In the genomic region with DNA sequence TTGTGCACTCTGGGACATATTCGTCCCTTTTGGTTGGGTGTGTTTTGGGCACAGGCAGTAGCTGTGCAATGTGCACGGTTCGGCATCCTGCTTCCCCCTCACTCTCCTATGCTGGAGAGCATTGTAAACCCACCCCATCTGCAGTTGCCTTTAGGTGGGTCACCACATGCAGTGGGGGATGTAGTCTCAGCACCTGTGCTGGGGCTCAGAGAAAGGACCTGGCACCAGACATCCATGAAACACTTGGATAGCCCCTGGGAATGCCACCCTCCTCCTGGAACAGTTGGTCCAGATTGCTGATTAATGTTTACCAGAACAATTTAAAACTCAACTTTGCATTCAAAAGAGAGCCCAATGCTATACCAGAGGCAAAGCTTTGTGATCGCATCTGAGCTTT, we compare ENCODE assay signal across 15 cellular contexts.
DNase-seq lines count a peak whose midpoint lies in the region; ATAC-seq and TF ChIP-seq lines count a peak whose summit lies in the region.
"Had no signal": no experiment of that assay in that cellular context is flagged by ENCODE, and none has a peak within 500 bp of the region (broad histone marks: within the 10 kb centered on the region; RNA-seq: fewer than 3 reads in every experiment).

No MANE protein-coding gene starts in this region.

- POLR2A ChIA-PET in naive thymus-derived CD8-positive, alpha-beta T cell (lab: Charles Lee), result interaction anchor here (0.6 to 4.1 kb wide), 6 partner anchors 8 to 36 kb away, joined by 4 to 37 read pairs (median 16); no protein-coding TSS in a partner anchor

- no peak for ATAC-seq in naive thymus-derived CD8-positive, alpha-beta T cell
- no peak for ATAC-seq in HG03521 (IDR thresholded peaks at IDR 0.05; ENCODE audit: unreplicated experiment)
- ATAC-seq: stimulated activated naive CD8-positive, alpha-beta T cell treated with anti-CD3 and anti-CD28 coated beads, Interleukin-15, amount 100 ng/mL, for 72 hours had no signal

- H3K27me3 ChIP-seq in uterus, result no peaks in the 10 kb centered on the region
- H3K27me3 ChIP-seq: body of pancreas had no signal

- H3K27ac ChIP-seq in uterus, result peak overlapping the region; percentile 79 to 81
- H3K27ac ChIP-seq: body of pancreas, HL-60 had no signal

- peak overlapping the region; percentile 30 for H3K27ac Mint-ChIP-seq in activated naive CD4-positive, alpha-beta T cell treated with anti-CD3 and anti-CD28 coated beads, Interleukin-2, amount 50 U/mL, for 24 hours
- no peak overlapping the region for H3K27ac Mint-ChIP-seq in activated naive CD4-positive, alpha-beta T cell treated with anti-CD3 and anti-CD28 coated beads for 36 hours
- peak overlapping the region; percentile 35 to 100 (median 88) for H3K27ac Mint-ChIP-seq in naive thymus-derived CD8-positive, alpha-beta T cell
- H3K27ac Mint-ChIP-seq: activated CD8-positive, alpha-beta T cell treated with anti-CD3 and anti-CD28 coated beads, Interleukin-2, amount 10 ng/mL, durations not matched to agents 7 days and 5 days had no signal

- no peak for TF ChIP-seq CTCF in epithelial cell of proximal tubule (conservative IDR thresholded peaks at IDR 0.05; ENCODE audit: low read depth, low read length)
- TF ChIP-seq CTCF in uterus (IDR thresholded peaks at IDR 0.05), result no peak

- H3K36me3 Mint-ChIP-seq in activated naive CD4-positive, alpha-beta T cell treated with anti-CD3 and anti-CD28 coated beads, Interleukin-2, amount 50 U/mL, for 24 hours, result no peaks in the 10 kb centered on the region
- H3K36me3 Mint-ChIP-seq in activated naive CD4-positive, alpha-beta T cell treated with anti-CD3 and anti-CD28 coated beads for 36 hours (ENCODE audit: low read depth), result no peaks in the 10 kb centered on the region
- H3K36me3 Mint-ChIP-seq in naive thymus-derived CD8-positive, alpha-beta T cell, result no peaks in the 10 kb centered on the region
- H3K36me3 Mint-ChIP-seq: memory B cell had no signal

- H3K27me3 Mint-ChIP-seq in activated naive CD4-positive, alpha-beta T cell treated with anti-CD3 and anti-CD28 coated beads, Interleukin-2, amount 50 U/mL, for 24 hours, result no peaks in the 10 kb centered on the region
- no peaks in the 10 kb centered on the region for H3K27me3 Mint-ChIP-seq in activated naive CD4-positive, alpha-beta T cell treated with anti-CD3 and anti-CD28 coated beads for 36 hours (ENCODE audit: low read depth)
- H3K27me3 Mint-ChIP-seq in naive thymus-derived CD8-positive, alpha-beta T cell, result no peaks in the 10 kb centered on the region
- H3K27me3 Mint-ChIP-seq: memory B cell; stimulated activated naive CD8-positive, alpha-beta T cell treated with anti-CD3 and anti-CD28 coated beads, Interleukin-15, amount 100 ng/mL, for 72 hours had no signal

- CTCF ChIA-PET in activated naive CD4-positive, alpha-beta T cell treated with anti-CD3 and anti-CD28 coated beads for 36 hours (lab: Charles Lee), result interaction anchor here (1.1 kb wide), 1 partner anchor 169 kb away, joined by 5 read pairs; no protein-coding TSS in a partner anchor

- H3K4me3 ChIP-seq in epithelial cell of proximal tubule (ENCODE audit: low read depth, low read length) (peak overlapping the region; percentile 34), uterus (no peak overlapping the region)
- H3K4me3 ChIP-seq: body of pancreas had no signal

- no peaks in the 10 kb centered on the region for H3K36me3 ChIP-seq in uterus

- no peaks in the 10 kb centered on the region for H3K9me3 Mint-ChIP-seq in activated naive CD4-positive, alpha-beta T cell treated with anti-CD3 and anti-CD28 coated beads, Interleukin-2, amount 50 U/mL, for 24 hours
- no peaks in the 10 kb centered on the region for H3K9me3 Mint-ChIP-seq in activated naive CD4-positive, alpha-beta T cell treated with anti-CD3 and anti-CD28 coated beads for 36 hours
- no peaks in the 10 kb centered on the region for H3K9me3 Mint-ChIP-seq in naive thymus-derived CD8-positive, alpha-beta T cell
- H3K9me3 Mint-ChIP-seq: memory B cell; stimulated activated naive CD8-positive, alpha-beta T cell treated with anti-CD3 and anti-CD28 coated beads, Interleukin-15, amount 100 ng/mL, for 72 hours had no signal

- H3K4me3 Mint-ChIP-seq in activated naive CD4-positive, alpha-beta T cell treated with anti-CD3 and anti-CD28 coated beads, Interleukin-2, amount 50 U/mL, for 24 hours, result no peak overlapping the region
- H3K4me3 Mint-ChIP-seq in activated naive CD4-positive, alpha-beta T cell treated with anti-CD3 and anti-CD28 coated beads for 36 hours, result no peak overlapping the region
- H3K4me3 Mint-ChIP-seq in naive thymus-derived CD8-positive, alpha-beta T cell, result peak overlapping the region in 5 of 10 donors; percentile 20 to 57 (median 43)
- H3K4me3 Mint-ChIP-seq: activated CD8-positive, alpha-beta T cell treated with anti-CD3 and anti-CD28 coated beads, Interleukin-2, amount 10 ng/mL, durations not matched to agents 7 days and 5 days had no signal

- no peak for DNase-seq in activated naive CD4-positive, alpha-beta T cell treated with anti-CD3 and anti-CD28 coated beads for 36 hours
- peak; percentile 50 for DNase-seq in epithelial cell of proximal tubule (ENCODE audit: low read depth)
- DNase-seq in naive thymus-derived CD8-positive, alpha-beta T cell, result no peak
- peak in 1 of 2 donors; percentile 10 for DNase-seq in uterus
- no peak for DNase-seq in NCI-H82 treated with DMSO at 0.1 percent for 48 hours (lab: John Stamatoyannopoulos, UW; ENCODE audit: unreplicated experiment)
- no peak for DNase-seq in DMS153 (lab: John Stamatoyannopoulos, UW)
- DNase-seq: MV-4-11; NCI-H524; stimulated activated naive CD8-positive, alpha-beta T cell treated with anti-CD3 and anti-CD28 coated beads, Interleukin-15, amount 100 ng/mL, for 72 hours had no signal

- H3K9me3 ChIP-seq in uterus, result no peaks in the 10 kb centered on the region
- H3K9me3 ChIP-seq: body of pancreas had no signal

- peaks cover 65% of the 10 kb centered on the region for H3K4me1 Mint-ChIP-seq in activated naive CD4-positive, alpha-beta T cell treated with anti-CD3 and anti-CD28 coated beads, Interleukin-2, amount 50 U/mL, for 24 hours
- H3K4me1 Mint-ChIP-seq in activated naive CD4-positive, alpha-beta T cell treated with anti-CD3 and anti-CD28 coated beads for 36 hours (ENCODE audit: low read depth), result peaks cover 62% of the 10 kb centered on the region
- peaks cover 31 to 91% (median 87%) of the 10 kb centered on the region in 4 donors for H3K4me1 Mint-ChIP-seq in naive thymus-derived CD8-positive, alpha-beta T cell

- TF ChIP-seq POLR2A in uterus (IDR thresholded peaks at IDR 0.05), result no peak

- peaks cover 7 to 22% of the 10 kb centered on the region in 2 donors for H3K4me1 ChIP-seq in uterus

- intact Hi-C loops in activated naive CD4-positive, alpha-beta T cell treated with anti-CD3 and anti-CD28 coated beads for 36 hours (cut with micrococcal nuclease), result loop anchor here (1.0 to 10.0 kb wide), 4 partner anchors 17 to 1153 kb away; partner anchors contain the start of gene MEF2A
- intact Hi-C loops in uterus (cut with DNase I; ENCODE audit: low total_unique reads), result no loop called here
